Comparison of ENCODE assay signal across 21 cellular contexts in the genomic region with DNA sequence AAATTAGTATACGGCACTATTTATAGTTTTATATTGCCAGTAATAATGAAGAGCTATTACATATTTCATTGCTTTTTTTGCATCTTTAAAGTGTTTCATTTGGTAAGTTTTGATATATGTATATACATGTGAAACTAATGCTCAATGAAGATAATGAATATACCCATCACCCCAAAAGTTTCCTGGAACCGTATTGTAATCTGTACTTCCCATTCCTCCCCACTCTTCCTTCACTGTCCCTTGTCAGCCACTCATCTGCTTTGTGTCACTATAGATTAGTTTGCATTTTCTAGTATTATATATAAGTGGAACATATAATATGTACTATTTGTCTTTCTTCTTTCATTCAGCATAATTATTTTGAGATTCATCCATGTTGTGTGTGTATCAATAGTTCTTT.
"Had no signal": no experiment of that assay in that cellular context is flagged by ENCODE, and none has a peak within 500 bp of the region (broad histone marks: within the 10 kb centered on the region; RNA-seq: fewer than 3 reads in every experiment).

No MANE protein-coding gene starts in this region.

- ATAC-seq: effector memory CD8-positive, alpha-beta T cell; esophagus mucosa; gastrocnemius medialis; heart right ventricle; left cardiac atrium; left lung; left ventricle myocardium superior; lower lobe of right lung; mucosa of descending colon; naive thymus-derived CD8-positive, alpha-beta T cell had no signal

- DNase-seq: cortex of kidney; effector CD8-positive, alpha-beta T cell; effector memory CD8-positive, alpha-beta T cell; endodermal cell; esophagus squamous epithelium; foreskin fibroblast; foreskin melanocyte; gastrocnemius medialis; glutamatergic neuron; head of caudate nucleus; heart right ventricle; hippocampal formation; left cardiac atrium; left lung; left ventricle myocardium superior; lower lobe of right lung; mesenchymal stem cell; mucosa of descending colon; naive B cell; naive thymus-derived CD8-positive, alpha-beta T cell had no signal
